12 cellular contexts compared by ENCODE assay signal in genomic region chr2:112880696-112881095, GRCh38. TPM values are rescaled to one million over a fixed set of nuclear protein-coding genes. Genes with fewer than 3 reads are reported as not detected.
DNase-seq lines count a peak whose midpoint lies in the region; ATAC-seq, FAIRE-seq and TF ChIP-seq lines count a peak whose summit lies in the region.
"Had no signal": no experiment of that assay in that cellular context is flagged by ENCODE, and none has a peak within 500 bp of the region (broad histone marks: within the 10 kb centered on the region; RNA-seq: fewer than 3 reads in every experiment).

No MANE protein-coding gene starts in this region.

- H3K27ac Mint-ChIP-seq in HFFc6, result peak overlapping the region; percentile 91
- H3K27ac Mint-ChIP-seq in activated T-helper 17 cell treated with anti-CD3 and anti-CD28 coated beads, Interleukin-2, amount 50 U/mL, for 72 hours, result peak overlapping the region; percentile 80
- H3K27ac Mint-ChIP-seq in mesothelial cell of epicardium, result no peak overlapping the region

- H3K79me2 ChIP-seq in DND-41 (ENCODE audit: insufficient read depth, low read length), result no peaks in the 10 kb centered on the region
- no peaks in the 10 kb centered on the region for H3K79me2 ChIP-seq in keratinocyte (ENCODE audit: control insufficient read depth, insufficient read depth, low read length)

- DNase-seq in DND-41 (no peak), HFFc6 (no peak), keratinocyte (ENCODE audit: low read depth, low spot score) (no peak), H7 (no peak), iPS-NIHi7 (ENCODE audit: extremely low spot score) (no peak), mesenteric fat pad (ENCODE audit: low spot score) (no peak), mesothelial cell of epicardium (ENCODE audit: low spot score in 2 of 2, unreplicated experiment in 2 of 2) (no peak)
- DNase-seq: activated CD8-positive, alpha-beta memory T cell treated with anti-CD3 and anti-CD28 coated beads for 24 hours; NCI-H510A treated with DMSO at 0.1 percent for 48 hours had no signal

- H3K4me3 ChIP-seq in DND-41 (ENCODE audit: low read depth in 1 of 2, low read length in 2 of 2), result no peak overlapping the region
- H3K4me3 ChIP-seq in keratinocyte (ENCODE audit: control insufficient read depth in 2 of 3, extremely low read depth in 1 of 3, insufficient read depth in 2 of 3, low read depth in 1 of 3, low read length in 3 of 3), result no peak overlapping the region
- H3K4me3 ChIP-seq in H7 (ENCODE audit: insufficient read depth, low read depth, low read length), result no peak overlapping the region
- H3K4me3 ChIP-seq: ascending aorta had no signal

- H4K20me1 ChIP-seq in DND-41 (ENCODE audit: insufficient read depth, low read length) (no peaks in the 10 kb centered on the region), keratinocyte (ENCODE audit: control insufficient read depth, extremely low read depth, insufficient read depth, low read length) (no peaks in the 10 kb centered on the region)

- no peaks in the 10 kb centered on the region for H3K4me1 ChIP-seq in DND-41 (ENCODE audit: insufficient read depth, low read length)
- H3K4me1 ChIP-seq in keratinocyte (ENCODE audit: control insufficient read depth, extremely low read depth, insufficient read depth, low read length), result peaks cover 79% of the 10 kb centered on the region
- H3K4me1 ChIP-seq: ascending aorta had no signal

- dilution Hi-C loops in keratinocyte (cut with MboI; ENCODE audit: extremely low pct_ligation_motif_present, low sequenced_read_pairs), result no loop called here

- no peak for ATAC-seq in DND-41 (ENCODE audit: insufficient read depth, low read depth)
- peak; percentile 20 for ATAC-seq in activated T-helper 17 cell treated with anti-CD3 and anti-CD28 coated beads, Interleukin-2, amount 50 U/mL, for 72 hours (replicated peaks)

- H3K4me1 Mint-ChIP-seq in HFFc6 (ENCODE audit: low read depth), result peaks cover 84% of the 10 kb centered on the region
- peaks cover 26% of the 10 kb centered on the region for H3K4me1 Mint-ChIP-seq in activated T-helper 17 cell treated with anti-CD3 and anti-CD28 coated beads, Interleukin-2, amount 50 U/mL, for 72 hours
- H3K4me1 Mint-ChIP-seq in mesothelial cell of epicardium, result peaks cover 3% of the 10 kb centered on the region

- H2AFZ ChIP-seq in DND-41 (ENCODE audit: low read depth, low read length) (peak overlapping the region; percentile 7; the same call in 1 of the 2 replicates), keratinocyte (ENCODE audit: control insufficient read depth, low read length) (no peak overlapping the region)

- H3K9ac ChIP-seq in DND-41 (ENCODE audit: low read depth, low read length), result no peak overlapping the region
- H3K9ac ChIP-seq in keratinocyte (ENCODE audit: control insufficient read depth, extremely low read depth, insufficient read depth, low read length), result peak overlapping the region; percentile 70

- H3K27me3 Mint-ChIP-seq in HFFc6 (ENCODE audit: insufficient read depth), result no peaks in the 10 kb centered on the region
- H3K27me3 Mint-ChIP-seq in activated T-helper 17 cell treated with anti-CD3 and anti-CD28 coated beads, Interleukin-2, amount 50 U/mL, for 72 hours, result no peaks in the 10 kb centered on the region
- H3K27me3 Mint-ChIP-seq in mesothelial cell of epicardium (ENCODE audit: low read depth), result peaks cover 2% of the 10 kb centered on the region

- H3K9me3 Mint-ChIP-seq in HFFc6 (no peaks in the 10 kb centered on the region), mesothelial cell of epicardium (no peaks in the 10 kb centered on the region)
- H3K9me3 Mint-ChIP-seq in activated T-helper 17 cell treated with anti-CD3 and anti-CD28 coated beads, Interleukin-2, amount 50 U/mL, for 72 hours, result no peaks in the 10 kb centered on the region
- H3K9me3 Mint-ChIP-seq: neural crest cell had no signal

- H3K36me3 Mint-ChIP-seq in HFFc6 (ENCODE audit: low read depth) (no peaks in the 10 kb centered on the region), mesothelial cell of epicardium (no peaks in the 10 kb centered on the region)
- no peaks in the 10 kb centered on the region for H3K36me3 Mint-ChIP-seq in activated T-helper 17 cell treated with anti-CD3 and anti-CD28 coated beads, Interleukin-2, amount 50 U/mL, for 72 hours (ENCODE audit: low read depth)

- H3K36me3 ChIP-seq in DND-41 (ENCODE audit: insufficient read depth, low read length), result no peaks in the 10 kb centered on the region
- no peaks in the 10 kb centered on the region for H3K36me3 ChIP-seq in keratinocyte (ENCODE audit: control insufficient read depth in 2 of 2, extremely low read depth in 1 of 2, insufficient read depth in 2 of 2, low read length in 2 of 2)
- no peaks in the 10 kb centered on the region for H3K36me3 ChIP-seq in H7 (replicated peaks; ENCODE audit: control insufficient read depth, insufficient read depth, low read length)
- H3K36me3 ChIP-seq: ascending aorta had no signal

- H3K27ac ChIP-seq in DND-41 (ENCODE audit: low read length) (no peak overlapping the region), keratinocyte (ENCODE audit: control insufficient read depth, insufficient read depth, low read length) (peak overlapping the region; percentile 97)
- H3K27ac ChIP-seq: ascending aorta had no signal

- peak overlapping the region; percentile 59 for H3K4me3 Mint-ChIP-seq in HFFc6
- peak overlapping the region; percentile 70 for H3K4me3 Mint-ChIP-seq in activated T-helper 17 cell treated with anti-CD3 and anti-CD28 coated beads, Interleukin-2, amount 50 U/mL, for 72 hours
- H3K4me3 Mint-ChIP-seq in mesothelial cell of epicardium, result no peak overlapping the region
- H3K4me3 Mint-ChIP-seq: neural crest cell had no signal

- no peaks in the 10 kb centered on the region for H3K9me1 ChIP-seq in keratinocyte (ENCODE audit: control insufficient read depth, extremely low read depth, insufficient read depth, low read length)

- FAIRE-seq in keratinocyte (lab: Jason Lieb, UNC), result no peak

- H3K27me3 ChIP-seq in DND-41 (ENCODE audit: insufficient read depth, low read length, poor library complexity) (peaks cover 4% of the 10 kb centered on the region), keratinocyte (ENCODE audit: control insufficient read depth, extremely low read depth, insufficient read depth, low read length) (no peaks in the 10 kb centered on the region), H7 (ENCODE audit: control insufficient read depth, insufficient read depth, low read length) (no peaks in the 10 kb centered on the region)
- H3K27me3 ChIP-seq: ascending aorta had no signal

- H3K9me3 ChIP-seq in DND-41 (ENCODE audit: insufficient read depth, low read length, severe bottlenecking) (no peaks in the 10 kb centered on the region), keratinocyte (ENCODE audit: control insufficient read depth, low read depth, low read length) (no peaks in the 10 kb centered on the region)
- H3K9me3 ChIP-seq: ascending aorta had no signal

- TF ChIP-seq CTCF in DND-41 (IDR thresholded peaks at IDR 0.05; ENCODE audit: borderline replicate concordance, extremely low read depth, low read length, poor library complexity, severe bottlenecking) (no peak), HFFc6 (IDR thresholded peaks at IDR 0.05) (no peak), keratinocyte (optimal IDR thresholded peaks at IDR 0.05 in 1 of 3, IDR thresholded peaks at IDR 0.05 in 1 of 3, conservative IDR thresholded peaks at IDR 0.05 in 1 of 3; ENCODE audit: extremely low read depth in 1 of 3, insufficient read depth in 2 of 3, low read length in 3 of 3) (no peak), mesothelial cell of epicardium (IDR thresholded peaks at IDR 0.05; ENCODE audit: unreplicated experiment) (no peak)

- H3K4me2 ChIP-seq in DND-41 (ENCODE audit: insufficient read depth, low read length), result no peak overlapping the region
- peak overlapping the region; percentile 24 for H3K4me2 ChIP-seq in keratinocyte (ENCODE audit: control insufficient read depth, extremely low read depth, insufficient read depth, low read depth, low read length)

RNA-seq across cellular contexts. Expression of gene IL37, which starts 30.3 kb away (rescaled TPM):
- not detected for total RNA-seq in HFFc6 (2021; fragmentation: NEBNext Ultra II Directional; extraction: Animal tissue kit (Norgen Biotek cat#: 25700))
- total RNA-seq in activated T-helper 17 cell treated with anti-CD3 and anti-CD28 coated beads, Interleukin-2, amount 50 U/mL, for 72 hours, result under 1 TPM in 1 of 2 donors, not detected in 1; 0.78 TPM
- 0.33 to 0.73 TPM (median 0.63 TPM) in 3 replicates for polyA plus RNA-seq in keratinocyte
- 3.9 TPM for polyA plus RNA-seq in keratinocyte (2011; ENCODE audit: low read depth)
- 0.44 and 0.51 TPM in 2 replicates for polyA plus RNA-seq in keratinocyte (2011; cell fraction: cytosol; rRNA removed)
- polyA plus RNA-seq in keratinocyte (2011; cell fraction: nucleus; rRNA removed), result 0.36 and 0.82 TPM in 2 replicates
- polyA plus RNA-seq in keratinocyte (2012; ENCODE audit: low replicate concordance), result 0.63 and 12.8 TPM in 2 replicates
- 0.32 TPM in 1 of 3 replicates, not detected in the others for polyA minus RNA-seq in keratinocyte
- polyA minus RNA-seq in keratinocyte (2011; cell fraction: cytosol; rRNA and poly(A)+ RNA removed), result not detected
- polyA minus RNA-seq in keratinocyte (2011; cell fraction: nucleus; rRNA and poly(A)+ RNA removed), result not detected in 2 replicates
- 0.62 and 1.00 TPM in 2 replicates for total RNA-seq in H7 (2014; rRNA removed; shearing (Covaris generic))
- total RNA-seq in mesenteric fat pad (not detected), mesothelial cell of epicardium (not detected in 3 replicates)
- total RNA-seq: ascending aorta had no signal

RNA-seq across cellular contexts. Expression of gene IL1B, which starts 44.1 kb away (rescaled TPM):
- total RNA-seq in HFFc6 (2021; fragmentation: NEBNext Ultra II Directional; extraction: Animal tissue kit (Norgen Biotek cat#: 25700)), result 1 to 10 TPM; 1.3 to 7.7 (median 6.0) TPM
- under 1 TPM in 1 of 2 donors, not detected in 1; 0.40 TPM for total RNA-seq in activated T-helper 17 cell treated with anti-CD3 and anti-CD28 coated beads, Interleukin-2, amount 50 U/mL, for 72 hours
- polyA plus RNA-seq in keratinocyte, result 221 to 291 TPM (median 232 TPM) in 3 replicates
- 13.0 TPM for polyA plus RNA-seq in keratinocyte (2011; ENCODE audit: low read depth)
- 233 and 264 TPM in 2 replicates for polyA plus RNA-seq in keratinocyte (2011; cell fraction: cytosol; rRNA removed)
- polyA plus RNA-seq in keratinocyte (2011; cell fraction: nucleus; rRNA removed), result 352 and 413 TPM in 2 replicates
- 20.2 and 162 TPM in 2 replicates for polyA plus RNA-seq in keratinocyte (2012; ENCODE audit: low replicate concordance)
- 304 to 333 TPM (median 331 TPM) in 3 replicates for polyA minus RNA-seq in keratinocyte
- 193 TPM for polyA minus RNA-seq in keratinocyte (2011; cell fraction: cytosol; rRNA and poly(A)+ RNA removed)
- polyA minus RNA-seq in keratinocyte (2011; cell fraction: nucleus; rRNA and poly(A)+ RNA removed), result 183 and 312 TPM in 2 replicates
- total RNA-seq in H7 (2014; rRNA removed; shearing (Covaris generic)), result not detected in 2 replicates
- total RNA-seq in mesenteric fat pad, result 8.2 TPM
- total RNA-seq in mesothelial cell of epicardium, result 1.3 to 1.7 TPM (median 1.4 TPM) in 3 replicates
- total RNA-seq: ascending aorta, neural crest cell had no signal
